ENCODE assay signal across 8 cellular contexts in the genomic region with DNA sequence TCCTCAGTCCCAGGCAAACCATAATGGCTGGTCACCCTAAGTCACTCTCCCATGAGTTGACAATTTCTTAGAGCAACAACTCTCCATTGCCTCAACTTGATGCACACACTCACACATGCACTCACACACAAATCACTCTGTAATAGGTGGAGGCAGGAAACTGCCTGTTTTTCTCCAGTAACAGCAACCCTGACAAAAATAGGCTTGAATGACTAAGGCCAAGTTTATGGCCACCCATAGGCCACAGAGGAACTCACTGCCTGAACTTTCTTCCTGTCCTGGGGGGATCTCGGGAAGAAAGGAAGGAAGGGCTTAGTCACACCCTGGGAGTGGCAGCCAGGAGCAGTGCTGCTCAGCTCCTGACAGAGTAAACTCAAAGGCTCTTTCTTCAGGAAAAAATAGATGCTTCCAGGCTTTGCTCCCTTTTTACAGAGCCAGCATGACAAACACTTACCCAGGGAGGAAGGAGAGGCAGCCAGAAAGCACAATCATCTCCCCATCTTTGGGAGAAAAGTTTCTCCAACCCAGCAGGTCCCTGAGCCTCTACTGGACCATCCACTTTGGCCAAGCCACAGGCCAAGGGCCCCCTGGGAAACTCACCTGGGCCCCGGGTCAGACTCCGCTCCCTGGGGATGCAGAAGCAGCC. TPM values are rescaled to one million over a fixed set of nuclear protein-coding genes. Genes with fewer than 3 reads are reported as not detected.
DNase-seq lines count a peak whose midpoint lies in the region; ATAC-seq, FAIRE-seq and TF ChIP-seq lines count a peak whose summit lies in the region.

No MANE protein-coding gene starts in this region.

- H3K9me3 ChIP-seq in body of pancreas: no peaks in the 10 kb centered on the region
- H3K9me3 ChIP-seq in kidney (ENCODE audit: control insufficient read depth in 1 of 2, low read length in 2 of 2): peaks cover 0 to 3% of the 10 kb centered on the region in 2 donors

- no peak overlapping the region for H3K9ac ChIP-seq in kidney (ENCODE audit: low read length in 2 of 2)

- ATAC-seq in body of pancreas (peak; percentile 54), HG02885 (IDR thresholded peaks at IDR 0.05; ENCODE audit: poor library complexity, unreplicated experiment) (no peak), GM21367 (IDR thresholded peaks at IDR 0.05; ENCODE audit: unreplicated experiment) (no peak), HG03521 (IDR thresholded peaks at IDR 0.05; ENCODE audit: unreplicated experiment) (no peak)

- H3K27ac ChIP-seq in body of pancreas (peak overlapping the region in 3 of 4 donors; percentile 57 to 64 (median 62)), kidney (ENCODE audit: low read depth in 2 of 2, low read length in 2 of 2) (peak overlapping the region; percentile 27 to 79), temporal lobe (ENCODE audit: low read depth, low read length) (peak overlapping the region; percentile 98)

- WGBS in body of pancreas, 2 donors: 43 to 57% methylated on average over 3 of the region's 3 CpGs

- H3K4me1 ChIP-seq in body of pancreas (peaks cover 15% of the 10 kb centered on the region), kidney (ENCODE audit: control insufficient read depth in 1 of 2, insufficient read depth in 1 of 2, low read depth in 1 of 2, low read length in 2 of 2) (peaks cover 0 to 2% of the 10 kb centered on the region in 2 donors)

- H3K4me3 ChIP-seq in body of pancreas: no peak overlapping the region
- H3K4me3 ChIP-seq in kidney (ENCODE audit: low read length in 2 of 2): no peak overlapping the region

- H3K36me3 ChIP-seq in body of pancreas (replicated peaks in 1 of 2; ENCODE audit: insufficient read depth in 1 of 2, low read depth in 2 of 2) (no peaks in the 10 kb centered on the region), kidney (ENCODE audit: control insufficient read depth in 1 of 2, insufficient read depth in 2 of 2, low read length in 2 of 2) (no peaks in the 10 kb centered on the region)

- H3K27me3 ChIP-seq in body of pancreas: no peaks in the 10 kb centered on the region

- TF ChIP-seq POLR2A in body of pancreas (IDR thresholded peaks at IDR 0.05): no peak

- FAIRE-seq in HTR-8/SVneo (lab: Jason Lieb, UNC): peak; percentile 40
- FAIRE-seq in kidney (lab: Jason Lieb, UNC): no peak

- peak; percentile 67 for DNase-seq in HTR-8/SVneo (ENCODE audit: insufficient read length, low spot score)
- no peak for DNase-seq in body of pancreas
- peak; percentile 66 for DNase-seq in kidney
- DNase-seq in NCI-H345 (lab: John Stamatoyannopoulos, UW): no peak

- no peak for TF ChIP-seq CTCF in body of pancreas (IDR thresholded peaks at IDR 0.05)
- TF ChIP-seq CTCF in kidney (IDR thresholded peaks at IDR 0.05; ENCODE audit: borderline replicate concordance, extremely low read depth, insufficient read depth): no peak

- intact Hi-C loops in body of pancreas (cut with DNase I): no loop called here
- intact Hi-C loops in kidney (cut with DNase I): no loop called here

RNA-seq across cellular contexts. Expression of a gene that starts 0.4 kb away (rescaled TPM):
- total RNA-seq in body of pancreas (1 to 10 TPM in 1 of 2 donors, under 1 TPM in 1; 0.33 to 8.6 TPM), kidney (1.3 TPM), temporal lobe (0.49 TPM)
- polyA plus RNA-seq in kidney (ENCODE audit: insufficient read depth, low read depth, low replicate concordance): 0.17 TPM

Comparison
In these comparisons a context has a peak if more than half of its experiments do, and no peak if none do; other contexts are left out.
1. DNase-seq: peak in HTR-8/SVneo (single experiment) and kidney (single experiment); none in body of pancreas (0 of 4) and NCI-H345 (single experiment).
2. Peak in every context shown above with its lines, with median percentiles within 50 percentile points of each other: H3K27ac ChIP-seq.